In the genomic region with DNA sequence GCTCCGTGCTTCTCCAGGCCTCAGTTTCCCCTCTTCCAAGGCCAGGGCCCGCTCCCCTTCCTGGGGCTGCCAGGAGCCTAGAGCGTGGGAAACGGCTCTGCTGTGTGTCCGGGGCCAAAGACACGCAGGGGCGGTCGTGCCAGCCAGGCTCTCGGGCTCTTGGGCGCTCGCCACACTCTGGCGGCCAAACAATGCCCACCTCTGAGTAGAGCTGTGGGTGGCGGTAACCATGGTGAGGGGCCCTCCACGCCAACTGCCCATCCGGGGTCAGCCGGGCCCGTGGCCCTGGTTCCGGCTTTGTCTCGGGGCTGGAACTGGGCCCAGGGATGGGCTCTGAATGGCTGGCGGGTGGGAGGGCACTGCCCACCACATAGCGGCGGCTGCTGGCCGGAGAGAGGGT, we compare ENCODE assay signal across 1 cellular context.
TF ChIP-seq lines count a peak whose summit lies in the region.

No MANE protein-coding gene starts in this region.

TF ChIP-seq in HepG2, 621 proteins besides CTCF, POLR2A, EP300 and RAD21:
- no peak for TF ChIP-seq AGO2 (optimal IDR thresholded peaks at IDR 0.05; ENCODE audit: low read depth, low read length)
- TF ChIP-seq AHR (CRISPR knock-in tag; IDR thresholded peaks at IDR 0.05), result no peak
- TF ChIP-seq KAT8 (CRISPR knock-in tag; IDR thresholded peaks at IDR 0.05), result no peak
- TF ChIP-seq, protein P1, sequence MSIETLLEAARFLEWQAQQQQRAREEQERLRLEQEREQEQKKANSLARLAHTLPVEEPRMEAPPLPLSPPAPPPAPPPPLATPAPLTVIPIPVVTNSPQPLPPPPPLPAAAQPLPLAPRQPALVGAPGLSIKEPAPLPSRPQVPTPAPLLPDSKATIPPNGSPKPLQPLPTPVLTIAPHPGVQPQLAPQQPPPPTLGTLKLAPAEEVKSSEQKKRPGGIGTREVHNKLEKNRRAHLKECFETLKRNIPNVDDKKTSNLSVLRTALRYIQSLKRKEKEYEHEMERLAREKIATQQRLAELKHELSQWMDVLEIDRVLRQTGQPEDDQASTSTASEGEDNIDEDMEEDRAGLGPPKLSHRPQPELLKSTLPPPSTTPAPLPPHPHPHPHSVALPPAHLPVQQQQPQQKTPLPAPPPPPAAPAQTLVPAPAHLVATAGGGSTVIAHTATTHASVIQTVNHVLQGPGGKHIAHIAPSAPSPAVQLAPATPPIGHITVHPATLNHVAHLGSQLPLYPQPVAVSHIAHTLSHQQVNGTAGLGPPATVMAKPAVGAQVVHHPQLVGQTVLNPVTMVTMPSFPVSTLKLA (IDR thresholded peaks at IDR 0.05), result no peak
- TF ChIP-seq DR1 (CRISPR knock-in tag; IDR thresholded peaks at IDR 0.05), result no peak
TF ChIP-seq in HepG2: peak in this region for 0.
